23 cellular contexts compared by ENCODE assay signal in the genomic region with DNA sequence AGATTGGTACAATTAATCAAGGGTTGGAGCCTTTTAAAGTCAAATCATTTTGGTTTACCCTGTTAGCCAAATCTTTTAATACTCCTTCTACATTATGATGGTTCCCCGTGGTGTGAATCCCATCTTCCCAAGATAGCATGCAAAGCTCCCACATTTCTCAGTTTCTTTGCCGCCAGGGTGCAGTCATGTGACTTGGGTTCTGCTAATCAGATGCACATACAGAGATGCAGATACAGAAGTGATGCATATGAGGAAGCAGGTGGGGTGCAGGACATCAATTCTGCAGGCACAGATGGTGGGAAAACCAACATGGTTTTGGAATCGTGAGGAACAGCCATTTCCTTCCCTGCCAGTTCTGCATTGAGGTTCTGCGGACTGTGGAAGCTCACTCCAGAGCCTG.
"Had no signal": no experiment of that assay in that cellular context is flagged by ENCODE, and none has a peak within 500 bp of the region (broad histone marks: within the 10 kb centered on the region; RNA-seq: fewer than 3 reads in every experiment).

No MANE protein-coding gene starts in this region.

- H3K36me3 ChIP-seq: neural progenitor cell, pancreas, right lobe of liver, sigmoid colon, stomach, thoracic aorta, thyroid gland, tibial nerve, upper lobe of left lung, vagina had no signal

- H3K4me2 ChIP-seq: neural progenitor cell had no signal

- FAIRE-seq: pancreas, small intestine, urothelium cell line had no signal

- DNase-seq: natural killer cell; pancreas; psoas muscle; right cardiac atrium; right lobe of liver; sigmoid colon; small intestine; stimulated activated CD4-positive, alpha-beta T cell treated with anti-CD3 and anti-CD28 coated beads, Interleukin-15, amount 100 ng/mL, for 24 hours; stimulated activated CD4-positive, alpha-beta T cell treated with anti-CD3 and anti-CD28 coated beads, Interleukin-2, amount 100 ng/mL, for 24 hours; stimulated activated CD4-positive, alpha-beta T cell treated with anti-CD3 and anti-CD28 coated beads, Interleukin-2, amount 100 ng/mL, for 48 hours; stimulated activated CD4-positive, alpha-beta T cell treated with anti-CD3 and anti-CD28 coated beads, Interleukin-4, amount 100 ng/mL, for 24 hours; stimulated activated naive B cell treated with anti-CD40 and anti-IgM and Interleukin-4, amounts not matched to agents 10 μg/mL and 1 μg/mL and 100 μg/mL, for 72 hours; stimulated activated naive CD4-positive, alpha-beta T cell treated with Interleukin-2 at 50 U/mL for 16 hours; stomach; thyroid gland; trophoblast cell; upper lobe of left lung had no signal

- H2AFZ ChIP-seq: neural progenitor cell had no signal

- H3K27ac ChIP-seq: neural progenitor cell, pancreas, psoas muscle, right lobe of liver, sigmoid colon, stomach, thoracic aorta, thyroid gland, tibial nerve, upper lobe of left lung, vagina had no signal

- H3K9ac ChIP-seq: neural progenitor cell had no signal

- H3K9me3 ChIP-seq: pancreas, psoas muscle, right lobe of liver, sigmoid colon, stomach, thoracic aorta, thyroid gland, tibial nerve, upper lobe of left lung, vagina had no signal

- H3K4me1 ChIP-seq: neural progenitor cell, pancreas, psoas muscle, right lobe of liver, sigmoid colon, stomach, thyroid gland, tibial nerve, upper lobe of left lung, vagina had no signal

- H3K4me3 ChIP-seq: neural progenitor cell, pancreas, psoas muscle, right lobe of liver, sigmoid colon, stomach, thoracic aorta, thyroid gland, tibial nerve, upper lobe of left lung, vagina had no signal

- H3K27me3 ChIP-seq: pancreas, right lobe of liver, sigmoid colon, thyroid gland, upper lobe of left lung, vagina had no signal

- ATAC-seq: natural killer cell; pancreas; psoas muscle; right cardiac atrium; right lobe of liver; stimulated activated effector memory CD8-positive, alpha-beta T cell treated with anti-CD3 and anti-CD28 coated beads, Interleukin-12 subunit alpha, Interleukin-12 subunit beta, amount 100 ng/mL, for 72 hours; stimulated activated naive B cell treated with anti-CD40 and anti-IgM and Interleukin-4, amounts not matched to agents 10 μg/mL and 1 μg/mL and 100 μg/mL, for 72 hours had no signal
